In the genomic region with DNA sequence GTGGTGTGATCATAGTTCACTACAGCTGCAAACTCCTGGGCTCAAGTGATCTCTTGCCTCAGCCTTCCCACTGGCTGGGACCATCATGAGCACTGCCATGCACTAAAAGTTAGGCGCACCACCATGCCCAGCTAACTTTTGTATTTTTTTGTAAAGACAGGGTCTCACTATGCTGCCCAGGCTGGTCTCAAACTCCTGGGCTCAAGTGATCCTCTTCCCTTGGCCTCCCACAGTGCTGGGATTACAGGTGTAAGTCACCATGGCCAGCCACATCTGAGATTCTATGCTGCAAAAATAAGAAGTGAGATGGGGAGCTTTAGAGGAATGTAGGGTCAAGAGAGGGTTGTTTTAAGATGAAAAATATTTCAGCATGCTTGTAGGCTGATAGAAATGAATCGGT, we compare ENCODE assay signal across 24 cellular contexts. TPM values are rescaled to one million over a fixed set of nuclear protein-coding genes. Genes with fewer than 3 reads are reported as not detected.
A peak's percentile ranks its signal among the peaks of the same experiment; 100 is the strongest.
DNase-seq lines count a peak whose midpoint lies in the region; ATAC-seq and TF ChIP-seq lines count a peak whose summit lies in the region.
"Had no signal": no experiment of that assay in that cellular context is flagged by ENCODE, and none has a peak within 500 bp of the region (broad histone marks: within the 10 kb centered on the region; RNA-seq: fewer than 3 reads in every experiment).

No MANE protein-coding gene starts in this region.

- ATAC-seq in activated naive CD8-positive, alpha-beta T cell treated with anti-CD3 and anti-CD28 coated beads, Interleukin-2, amount 10 ng/mL, durations not matched to agents 7 days and 5 days (ENCODE audit: low read depth), result no peak
- no peak for ATAC-seq in T-helper 17 cell
- ATAC-seq in HG03139 (IDR thresholded peaks at IDR 0.05; ENCODE audit: unreplicated experiment), result no peak
- ATAC-seq: gastroesophageal sphincter, Panc1 had no signal

- no peaks in the 10 kb centered on the region for H3K27me3 Mint-ChIP-seq in activated naive CD8-positive, alpha-beta T cell treated with anti-CD3 and anti-CD28 coated beads, Interleukin-2, amount 10 ng/mL, durations not matched to agents 7 days and 5 days
- H3K27me3 Mint-ChIP-seq in activated naive CD8-positive, alpha-beta T cell treated with anti-CD3 and anti-CD28 coated beads for 36 hours, result no peaks in the 10 kb centered on the region
- H3K27me3 Mint-ChIP-seq in T-helper 17 cell, result no peaks in the 10 kb centered on the region
- H3K27me3 Mint-ChIP-seq in immature natural killer cell (ENCODE audit: low read depth in 3 of 3), result peaks cover 4 to 15% (median 9%) of the 10 kb centered on the region in 3 donors
- peaks cover 21% of the 10 kb centered on the region for H3K27me3 Mint-ChIP-seq in type B pancreatic cell

- no peak overlapping the region for H3K4me3 Mint-ChIP-seq in activated naive CD8-positive, alpha-beta T cell treated with anti-CD3 and anti-CD28 coated beads, Interleukin-2, amount 10 ng/mL, durations not matched to agents 7 days and 5 days
- no peak overlapping the region for H3K4me3 Mint-ChIP-seq in activated naive CD8-positive, alpha-beta T cell treated with anti-CD3 and anti-CD28 coated beads for 36 hours
- H3K4me3 Mint-ChIP-seq in T-helper 17 cell, result peak overlapping the region; percentile 61
- peak overlapping the region in 3 of 5 donors; percentile 22 to 57 (median 38) for H3K4me3 Mint-ChIP-seq in immature natural killer cell
- H3K4me3 Mint-ChIP-seq in type B pancreatic cell, result peak overlapping the region; percentile 52

- no peaks in the 10 kb centered on the region for H3K9me3 Mint-ChIP-seq in activated naive CD8-positive, alpha-beta T cell treated with anti-CD3 and anti-CD28 coated beads, Interleukin-2, amount 10 ng/mL, durations not matched to agents 7 days and 5 days
- no peaks in the 10 kb centered on the region for H3K9me3 Mint-ChIP-seq in activated naive CD8-positive, alpha-beta T cell treated with anti-CD3 and anti-CD28 coated beads for 36 hours
- no peaks in the 10 kb centered on the region for H3K9me3 Mint-ChIP-seq in immature natural killer cell
- H3K9me3 Mint-ChIP-seq in type B pancreatic cell, result no peaks in the 10 kb centered on the region

- TF ChIP-seq CTCF in type B pancreatic cell (conservative IDR thresholded peaks at IDR 0.05), result no peak

- H3K4me1 Mint-ChIP-seq in activated naive CD8-positive, alpha-beta T cell treated with anti-CD3 and anti-CD28 coated beads, Interleukin-2, amount 10 ng/mL, durations not matched to agents 7 days and 5 days, result peaks cover 20% of the 10 kb centered on the region
- H3K4me1 Mint-ChIP-seq in activated naive CD8-positive, alpha-beta T cell treated with anti-CD3 and anti-CD28 coated beads for 36 hours, result peaks cover 18% of the 10 kb centered on the region
- H3K4me1 Mint-ChIP-seq in T-helper 17 cell, result peaks cover 12% of the 10 kb centered on the region
- H3K4me1 Mint-ChIP-seq in immature natural killer cell, result peaks cover 22 to 29% of the 10 kb centered on the region in 2 donors
- peaks cover 16% of the 10 kb centered on the region for H3K4me1 Mint-ChIP-seq in type B pancreatic cell (ENCODE audit: unreplicated experiment)

- peaks cover 12% of the 10 kb centered on the region for H3K36me3 Mint-ChIP-seq in activated naive CD8-positive, alpha-beta T cell treated with anti-CD3 and anti-CD28 coated beads, Interleukin-2, amount 10 ng/mL, durations not matched to agents 7 days and 5 days
- H3K36me3 Mint-ChIP-seq in activated naive CD8-positive, alpha-beta T cell treated with anti-CD3 and anti-CD28 coated beads for 36 hours, result peaks cover 14% of the 10 kb centered on the region
- no peaks in the 10 kb centered on the region for H3K36me3 Mint-ChIP-seq in T-helper 17 cell (ENCODE audit: low read depth)
- H3K36me3 Mint-ChIP-seq in immature natural killer cell, result peaks cover 0 to 3% (median 3%) of the 10 kb centered on the region in 3 donors
- no peaks in the 10 kb centered on the region for H3K36me3 Mint-ChIP-seq in type B pancreatic cell

- DNase-seq in activated naive CD8-positive, alpha-beta T cell treated with anti-CD3 and anti-CD28 coated beads, Interleukin-2, amount 10 ng/mL, durations not matched to agents 7 days and 5 days, result no peak
- DNase-seq in activated naive CD8-positive, alpha-beta T cell treated with anti-CD3 and anti-CD28 coated beads for 36 hours, result no peak
- no peak for DNase-seq in T-helper 17 cell
- DNase-seq in immature natural killer cell, result no peak
- DNase-seq in type B pancreatic cell (ENCODE audit: extremely low spot score, unreplicated experiment), result no peak
- DNase-seq in COLO668 (lab: John Stamatoyannopoulos, UW; ENCODE audit: unreplicated experiment), result no peak
- no peak for DNase-seq in germinal center (ENCODE audit: low spot score)
- DNase-seq: activated T-cell treated with anti-CD3 and anti-CD28 coated beads, Interleukin-2, amount 50 U/mL, for 1 hour; brain microvascular endothelial cell; C1 segment of cervical spinal cord; effector memory CD4-positive, alpha-beta T cell; esophagus squamous epithelium; kidney; NCI-H1092 treated with DMSO at 0.1 percent for 48 hours; NCI-H2029 treated with DMSO at 0.1 percent for 48 hours; NK-92 treated with Interleukin-12 subunit alpha and Interleukin-12 subunit beta, amount 100 ng/mL, for 24 hours; ovary; sigmoid colon; stimulated activated CD4-positive, alpha-beta T cell treated with anti-CD3 and anti-CD28 coated beads, Interleukin-15, amount 100 ng/mL, for 24 hours; T-helper 1 cell had no signal

- POLR2A ChIA-PET in activated naive CD8-positive, alpha-beta T cell treated with anti-CD3 and anti-CD28 coated beads, Interleukin-2, amount 10 ng/mL, durations not matched to agents 7 days and 5 days (lab: Charles Lee), result no interaction called here

- peak overlapping the region; percentile 4 for H3K27ac Mint-ChIP-seq in activated naive CD8-positive, alpha-beta T cell treated with anti-CD3 and anti-CD28 coated beads, Interleukin-2, amount 10 ng/mL, durations not matched to agents 7 days and 5 days
- H3K27ac Mint-ChIP-seq in activated naive CD8-positive, alpha-beta T cell treated with anti-CD3 and anti-CD28 coated beads for 36 hours, result no peak overlapping the region
- H3K27ac Mint-ChIP-seq in T-helper 17 cell, result no peak overlapping the region
- H3K27ac Mint-ChIP-seq in immature natural killer cell, result peak overlapping the region in 5 of 6 donors; percentile 4 to 76 (median 49)
- H3K27ac Mint-ChIP-seq in type B pancreatic cell, result no peak overlapping the region

- no peaks in the 10 kb centered on the region for H3K9me3 ChIP-seq in T-helper 17 cell (ENCODE audit: control insufficient read depth, low read length, poor library complexity, severe bottlenecking)
- H3K9me3 ChIP-seq: esophagus squamous epithelium, gastroesophageal sphincter, ovary, sigmoid colon, suprapubic skin had no signal

RNA-seq across cellular contexts. Expression of a gene that starts 1.5 kb away (rescaled TPM):
- total RNA-seq in activated naive CD8-positive, alpha-beta T cell treated with anti-CD3 and anti-CD28 coated beads, Interleukin-2, amount 10 ng/mL, durations not matched to agents 7 days and 5 days, result 10 to 100 TPM; 14.4 to 15.4 TPM
- 10 to 100 TPM; 11.8 to 14.2 TPM for total RNA-seq in activated naive CD8-positive, alpha-beta T cell treated with anti-CD3 and anti-CD28 coated beads for 36 hours
- total RNA-seq in T-helper 17 cell (1 to 10 TPM; 2.1 to 3.3 TPM), type B pancreatic cell (ENCODE audit: low replicate concordance) (11.7 and 23.1 TPM in 2 replicates)
- under 1 TPM in 2 of 3 donors, not detected in 1; 0.25 to 0.58 TPM for polyA plus RNA-seq in immature natural killer cell

RNA-seq across cellular contexts. Expression of a gene that starts 37.4 kb away (rescaled TPM):
- 10 to 100 TPM; 10.3 to 10.7 TPM for total RNA-seq in activated naive CD8-positive, alpha-beta T cell treated with anti-CD3 and anti-CD28 coated beads, Interleukin-2, amount 10 ng/mL, durations not matched to agents 7 days and 5 days
- 10 to 100 TPM; 16.9 to 17.0 TPM for total RNA-seq in activated naive CD8-positive, alpha-beta T cell treated with anti-CD3 and anti-CD28 coated beads for 36 hours
- total RNA-seq in T-helper 17 cell, result 1 to 10 TPM; 8.0 to 9.9 TPM
- 1 to 10 TPM; 5.0 to 6.5 (median 6.0) TPM for polyA plus RNA-seq in immature natural killer cell
- total RNA-seq in type B pancreatic cell (ENCODE audit: low replicate concordance), result 7.1 and 14.0 TPM in 2 replicates

Comparison
In these comparisons a context has a peak if more than half of its experiments do, and no peak if none do; other contexts are left out.
1. H3K27ac Mint-ChIP-seq: peak in activated naive CD8-positive, alpha-beta T cell treated with anti-CD3 and anti-CD28 coated beads, Interleukin-2, amount 10 ng/mL, durations not matched to agents 7 days and 5 days (single experiment) and immature natural killer cell (5 of 6); none in activated naive CD8-positive, alpha-beta T cell treated with anti-CD3 and anti-CD28 coated beads for 36 hours (single experiment), T-helper 17 cell (single experiment) and type B pancreatic cell (single experiment).
2. H3K4me3 Mint-ChIP-seq: peak in T-helper 17 cell (single experiment), immature natural killer cell (3 of 5) and type B pancreatic cell (single experiment); none in activated naive CD8-positive, alpha-beta T cell treated with anti-CD3 and anti-CD28 coated beads, Interleukin-2, amount 10 ng/mL, durations not matched to agents 7 days and 5 days (single experiment) and activated naive CD8-positive, alpha-beta T cell treated with anti-CD3 and anti-CD28 coated beads for 36 hours (single experiment).